Comparison of ENCODE assay signal across 1 cellular context in genomic region chr10:122546242-122546641, GRCh38.
TF ChIP-seq lines count a peak whose summit lies in the region.

No MANE protein-coding gene starts in this region.

TF ChIP-seq in H1, 55 proteins besides CTCF, POLR2A, EP300 and RAD21:
- TF ChIP-seq SIRT6 (IDR thresholded peaks at IDR 0.05; ENCODE audit: low read length) (no peak), FOSL1 (IDR thresholded peaks at IDR 0.05; ENCODE audit: insufficient read depth, low read depth, low read length) (no peak), EGR1 (IDR thresholded peaks at IDR 0.05; ENCODE audit: borderline replicate concordance, low read depth, low read length) (no peak), JUND (IDR thresholded peaks at IDR 0.05; ENCODE audit: low read length) (no peak), CHD1 (IDR thresholded peaks at IDR 0.05; ENCODE audit: low read depth, low read length) (no peak), POU5F1 (IDR thresholded peaks at IDR 0.05; ENCODE audit: low read depth, low read length) (no peak), CHD2 (IDR thresholded peaks at IDR 0.05; ENCODE audit: low read length) (no peak), MAFK (IDR thresholded peaks at IDR 0.05; ENCODE audit: low read depth, low read length) (no peak), BACH1 (IDR thresholded peaks at IDR 0.05; ENCODE audit: low read length) (no peak)
- TF ChIP-seq, protein P1, sequence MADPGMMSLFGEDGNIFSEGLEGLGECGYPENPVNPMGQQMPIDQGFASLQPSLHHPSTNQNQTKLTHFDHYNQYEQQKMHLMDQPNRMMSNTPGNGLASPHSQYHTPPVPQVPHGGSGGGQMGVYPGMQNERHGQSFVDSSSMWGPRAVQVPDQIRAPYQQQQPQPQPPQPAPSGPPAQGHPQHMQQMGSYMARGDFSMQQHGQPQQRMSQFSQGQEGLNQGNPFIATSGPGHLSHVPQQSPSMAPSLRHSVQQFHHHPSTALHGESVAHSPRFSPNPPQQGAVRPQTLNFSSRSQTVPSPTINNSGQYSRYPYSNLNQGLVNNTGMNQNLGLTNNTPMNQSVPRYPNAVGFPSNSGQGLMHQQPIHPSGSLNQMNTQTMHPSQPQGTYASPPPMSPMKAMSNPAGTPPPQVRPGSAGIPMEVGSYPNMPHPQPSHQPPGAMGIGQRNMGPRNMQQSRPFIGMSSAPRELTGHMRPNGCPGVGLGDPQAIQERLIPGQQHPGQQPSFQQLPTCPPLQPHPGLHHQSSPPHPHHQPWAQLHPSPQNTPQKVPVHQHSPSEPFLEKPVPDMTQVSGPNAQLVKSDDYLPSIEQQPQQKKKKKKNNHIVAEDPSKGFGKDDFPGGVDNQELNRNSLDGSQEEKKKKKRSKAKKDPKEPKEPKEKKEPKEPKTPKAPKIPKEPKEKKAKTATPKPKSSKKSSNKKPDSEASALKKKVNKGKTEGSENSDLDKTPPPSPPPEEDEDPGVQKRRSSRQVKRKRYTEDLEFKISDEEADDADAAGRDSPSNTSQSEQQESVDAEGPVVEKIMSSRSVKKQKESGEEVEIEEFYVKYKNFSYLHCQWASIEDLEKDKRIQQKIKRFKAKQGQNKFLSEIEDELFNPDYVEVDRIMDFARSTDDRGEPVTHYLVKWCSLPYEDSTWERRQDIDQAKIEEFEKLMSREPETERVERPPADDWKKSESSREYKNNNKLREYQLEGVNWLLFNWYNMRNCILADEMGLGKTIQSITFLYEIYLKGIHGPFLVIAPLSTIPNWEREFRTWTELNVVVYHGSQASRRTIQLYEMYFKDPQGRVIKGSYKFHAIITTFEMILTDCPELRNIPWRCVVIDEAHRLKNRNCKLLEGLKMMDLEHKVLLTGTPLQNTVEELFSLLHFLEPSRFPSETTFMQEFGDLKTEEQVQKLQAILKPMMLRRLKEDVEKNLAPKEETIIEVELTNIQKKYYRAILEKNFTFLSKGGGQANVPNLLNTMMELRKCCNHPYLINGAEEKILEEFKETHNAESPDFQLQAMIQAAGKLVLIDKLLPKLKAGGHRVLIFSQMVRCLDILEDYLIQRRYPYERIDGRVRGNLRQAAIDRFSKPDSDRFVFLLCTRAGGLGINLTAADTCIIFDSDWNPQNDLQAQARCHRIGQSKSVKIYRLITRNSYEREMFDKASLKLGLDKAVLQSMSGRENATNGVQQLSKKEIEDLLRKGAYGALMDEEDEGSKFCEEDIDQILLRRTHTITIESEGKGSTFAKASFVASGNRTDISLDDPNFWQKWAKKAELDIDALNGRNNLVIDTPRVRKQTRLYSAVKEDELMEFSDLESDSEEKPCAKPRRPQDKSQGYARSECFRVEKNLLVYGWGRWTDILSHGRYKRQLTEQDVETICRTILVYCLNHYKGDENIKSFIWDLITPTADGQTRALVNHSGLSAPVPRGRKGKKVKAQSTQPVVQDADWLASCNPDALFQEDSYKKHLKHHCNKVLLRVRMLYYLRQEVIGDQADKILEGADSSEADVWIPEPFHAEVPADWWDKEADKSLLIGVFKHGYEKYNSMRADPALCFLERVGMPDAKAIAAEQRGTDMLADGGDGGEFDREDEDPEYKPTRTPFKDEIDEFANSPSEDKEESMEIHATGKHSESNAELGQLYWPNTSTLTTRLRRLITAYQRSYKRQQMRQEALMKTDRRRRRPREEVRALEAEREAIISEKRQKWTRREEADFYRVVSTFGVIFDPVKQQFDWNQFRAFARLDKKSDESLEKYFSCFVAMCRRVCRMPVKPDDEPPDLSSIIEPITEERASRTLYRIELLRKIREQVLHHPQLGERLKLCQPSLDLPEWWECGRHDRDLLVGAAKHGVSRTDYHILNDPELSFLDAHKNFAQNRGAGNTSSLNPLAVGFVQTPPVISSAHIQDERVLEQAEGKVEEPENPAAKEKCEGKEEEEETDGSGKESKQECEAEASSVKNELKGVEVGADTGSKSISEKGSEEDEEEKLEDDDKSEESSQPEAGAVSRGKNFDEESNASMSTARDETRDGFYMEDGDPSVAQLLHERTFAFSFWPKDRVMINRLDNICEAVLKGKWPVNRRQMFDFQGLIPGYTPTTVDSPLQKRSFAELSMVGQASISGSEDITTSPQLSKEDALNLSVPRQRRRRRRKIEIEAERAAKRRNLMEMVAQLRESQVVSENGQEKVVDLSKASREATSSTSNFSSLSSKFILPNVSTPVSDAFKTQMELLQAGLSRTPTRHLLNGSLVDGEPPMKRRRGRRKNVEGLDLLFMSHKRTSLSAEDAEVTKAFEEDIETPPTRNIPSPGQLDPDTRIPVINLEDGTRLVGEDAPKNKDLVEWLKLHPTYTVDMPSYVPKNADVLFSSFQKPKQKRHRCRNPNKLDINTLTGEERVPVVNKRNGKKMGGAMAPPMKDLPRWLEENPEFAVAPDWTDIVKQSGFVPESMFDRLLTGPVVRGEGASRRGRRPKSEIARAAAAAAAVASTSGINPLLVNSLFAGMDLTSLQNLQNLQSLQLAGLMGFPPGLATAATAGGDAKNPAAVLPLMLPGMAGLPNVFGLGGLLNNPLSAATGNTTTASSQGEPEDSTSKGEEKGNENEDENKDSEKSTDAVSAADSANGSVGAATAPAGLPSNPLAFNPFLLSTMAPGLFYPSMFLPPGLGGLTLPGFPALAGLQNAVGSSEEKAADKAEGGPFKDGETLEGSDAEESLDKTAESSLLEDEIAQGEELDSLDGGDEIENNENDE (IDR thresholded peaks at IDR 0.05; ENCODE audit: insufficient replicate concordance, low read length): no peak
